Comparison of ENCODE assay signal across 6 cellular contexts in genomic region chr11:57476223-57476882, GRCh38. TPM values are rescaled to one million over a fixed set of nuclear protein-coding genes. Genes with fewer than 3 reads are reported as not detected.
DNase-seq lines count a peak whose midpoint lies in the region; FAIRE-seq lines count a peak whose summit lies in the region.

No MANE protein-coding gene starts in this region.

- no peak overlapping the region for H4K8ac ChIP-seq in trophoblast cell (ENCODE audit: low read depth, low read length)

- H3K27me3 Mint-ChIP-seq in dendritic cell treated with granulocyte-macrophage colony-stimulating factor and Interleukin-4, amounts not matched to agents 40 ng/mL and 50 ng/mL, for 4 days: peaks cover 35% of the 10 kb centered on the region

- no peak overlapping the region for H2BK120ac ChIP-seq in trophoblast cell (ENCODE audit: insufficient read depth, low read length, poor library complexity)

- H3K23ac ChIP-seq in trophoblast cell (ENCODE audit: low read length): no peak overlapping the region

- peaks cover 6 to 8% of the 10 kb centered on the region in 2 experiments for H3K4me1 ChIP-seq in trophoblast cell (ENCODE audit: control insufficient read depth in 1 of 2, insufficient read depth in 2 of 2, low read length in 2 of 2)

- H3K4ac ChIP-seq in trophoblast cell (ENCODE audit: low read depth, low read length): no peak overlapping the region

- no peaks in the 10 kb centered on the region for H3K36me3 ChIP-seq in trophoblast cell (ENCODE audit: control insufficient read depth in 1 of 2, insufficient read depth in 2 of 2, low read length in 2 of 2)

- peak overlapping the region; percentile 35 for H3K27ac Mint-ChIP-seq in dendritic cell treated with granulocyte-macrophage colony-stimulating factor and Interleukin-4, amounts not matched to agents 40 ng/mL and 50 ng/mL, for 4 days

- DNase-seq in GM19239 (ENCODE audit: insufficient read length, low spot score) (no peak), HUDEP-2 (lab: John Stamatoyannopoulos, UW; ENCODE audit: unreplicated experiment in 76 of 76) (peak in 45 of 76 experiments; percentile 7 to 68 (median 46)), trophoblast cell (peak in 1 of 2 donors; percentile 25), NCI-H510A treated with DMSO at 0.1 percent for 48 hours (lab: John Stamatoyannopoulos, UW) (no peak), T-helper 9 cell (no peak)

- H4K91ac ChIP-seq in trophoblast cell (ENCODE audit: low read depth, low read length): no peak overlapping the region

- H3K9ac ChIP-seq in trophoblast cell (ENCODE audit: low read length): no peak overlapping the region

- H2AFZ ChIP-seq in trophoblast cell (ENCODE audit: insufficient read depth, low read length, poor library complexity): peak overlapping the region; percentile 58

- no peaks in the 10 kb centered on the region for H3K36me3 Mint-ChIP-seq in dendritic cell treated with granulocyte-macrophage colony-stimulating factor and Interleukin-4, amounts not matched to agents 40 ng/mL and 50 ng/mL, for 4 days (ENCODE audit: low read depth)

- H4K12ac ChIP-seq in trophoblast cell (ENCODE audit: low read depth, low read length): no peak overlapping the region

- no peaks in the 10 kb centered on the region for H3K79me2 ChIP-seq in trophoblast cell (ENCODE audit: control insufficient read depth, insufficient read depth, low read length, poor library complexity)

- H3K4me3 ChIP-seq in trophoblast cell (ENCODE audit: low read depth, low read length): peak overlapping the region; percentile 33

- FAIRE-seq in GM19239 (lab: Jason Lieb, UNC): peak; percentile 4

- intact Hi-C loops in dendritic cell treated with granulocyte-macrophage colony-stimulating factor and Interleukin-4, amounts not matched to agents 40 ng/mL and 50 ng/mL, for 4 days (cut with micrococcal nuclease): no loop called here

- no peak overlapping the region for H3K14ac ChIP-seq in trophoblast cell (ENCODE audit: low read length)

- H2BK12ac ChIP-seq in trophoblast cell (ENCODE audit: low read length): no peak overlapping the region

- no peak overlapping the region for H3K27ac ChIP-seq in trophoblast cell (ENCODE audit: low read depth, low read length)

- peaks cover 34% of the 10 kb centered on the region for H3K27me3 ChIP-seq in trophoblast cell (ENCODE audit: insufficient read depth, low read length)

- H3K9me3 ChIP-seq in trophoblast cell (ENCODE audit: insufficient read depth, low read depth, low read length): peaks cover 3% of the 10 kb centered on the region

- no peak overlapping the region for H2BK5ac ChIP-seq in trophoblast cell (ENCODE audit: low read depth, low read length, poor library complexity)

- no CpG with 5 or more reads among the region's 82 CpGs for WGBS in trophoblast cell (ENCODE audit: extremely low coverage, insufficient coverage, insufficient read length)

- H2AK5ac ChIP-seq in trophoblast cell (ENCODE audit: low read length): no peak overlapping the region

- H3K79me1 ChIP-seq in trophoblast cell (ENCODE audit: low read length): no peaks in the 10 kb centered on the region

- H3K4me3 Mint-ChIP-seq in dendritic cell treated with granulocyte-macrophage colony-stimulating factor and Interleukin-4, amounts not matched to agents 40 ng/mL and 50 ng/mL, for 4 days: peak overlapping the region; percentile 81

- H3K9me3 Mint-ChIP-seq in dendritic cell treated with granulocyte-macrophage colony-stimulating factor and Interleukin-4, amounts not matched to agents 40 ng/mL and 50 ng/mL, for 4 days: no peaks in the 10 kb centered on the region

- peak overlapping the region; percentile 46 for H3K4me2 ChIP-seq in trophoblast cell (ENCODE audit: low read length)

- H3K18ac ChIP-seq in trophoblast cell (ENCODE audit: low read length): no peak overlapping the region

- H3K4me1 Mint-ChIP-seq in dendritic cell treated with granulocyte-macrophage colony-stimulating factor and Interleukin-4, amounts not matched to agents 40 ng/mL and 50 ng/mL, for 4 days (ENCODE audit: low read depth): peaks cover 49% of the 10 kb centered on the region

RNA-seq across cellular contexts. Expression of gene RTN4RL2, which starts 16.0 kb away (rescaled TPM):
- polyA plus RNA-seq in trophoblast cell (2013): 0.12 and 0.16 TPM in 2 replicates

RNA-seq across cellular contexts. Expression of gene SLC43A1, which starts 39.1 kb away (rescaled TPM):
- polyA plus RNA-seq in trophoblast cell (2013): 0.29 and 0.37 TPM in 2 replicates

RNA-seq across cellular contexts. Expression of gene SLC43A3, which starts 49.4 kb away (rescaled TPM):
- 3.7 and 4.0 TPM in 2 replicates for polyA plus RNA-seq in trophoblast cell (2013)

RNA-seq across cellular contexts. Expression of gene TIMM10, which starts 54.2 kb away (rescaled TPM):
- polyA plus RNA-seq in trophoblast cell (2013): 61.0 and 61.7 TPM in 2 replicates

Comparison
In these comparisons a context has a peak if more than half of its experiments do, and no peak if none do; other contexts are left out.
1. DNase-seq: peak in HUDEP-2 (45 of 76); none in GM19239 (single experiment), NCI-H510A treated with DMSO at 0.1 percent for 48 hours (single experiment) and T-helper 9 cell (single experiment).